Comparison of ENCODE assay signal across 1 cellular context in genomic region chr7:29199776-29200175, GRCh38.
A peak's percentile ranks its signal among the peaks of the same experiment; 100 is the strongest.
TF ChIP-seq lines count a peak whose summit lies in the region.

No MANE protein-coding gene starts in this region.

TF ChIP-seq in HepG2, 621 proteins besides CTCF, POLR2A, EP300 and RAD21:
- no peak for TF ChIP-seq EED (CRISPR knock-in tag; IDR thresholded peaks at IDR 0.05)
- peak; percentile 23; the same call in 1 of the 2 replicates for TF ChIP-seq ZNF687 (CRISPR knock-in tag; IDR thresholded peaks at IDR 0.05)
- no peak for TF ChIP-seq HMGA1 (CRISPR knock-in tag; conservative IDR thresholded peaks at IDR 0.05)
- no peak for TF ChIP-seq ZNF75D (CRISPR knock-in tag; IDR thresholded peaks at IDR 0.05; ENCODE audit: borderline replicate concordance)
- TF ChIP-seq FOXP1 (IDR thresholded peaks at IDR 0.05): no peak
- TF ChIP-seq FOXP1 (CRISPR knock-in tag; IDR thresholded peaks at IDR 0.05): no peak
- no peak for TF ChIP-seq ZMAT5 (CRISPR knock-in tag; IDR thresholded peaks at IDR 0.05; ENCODE audit: borderline replicate concordance, low read depth)
- no peak for TF ChIP-seq POLR2G (IDR thresholded peaks at IDR 0.05; ENCODE audit: low read depth, low read length)
TF ChIP-seq in HepG2: peak in this region for 1.
